Comparison of ENCODE assay signal across 30 cellular contexts in the genomic region with DNA sequence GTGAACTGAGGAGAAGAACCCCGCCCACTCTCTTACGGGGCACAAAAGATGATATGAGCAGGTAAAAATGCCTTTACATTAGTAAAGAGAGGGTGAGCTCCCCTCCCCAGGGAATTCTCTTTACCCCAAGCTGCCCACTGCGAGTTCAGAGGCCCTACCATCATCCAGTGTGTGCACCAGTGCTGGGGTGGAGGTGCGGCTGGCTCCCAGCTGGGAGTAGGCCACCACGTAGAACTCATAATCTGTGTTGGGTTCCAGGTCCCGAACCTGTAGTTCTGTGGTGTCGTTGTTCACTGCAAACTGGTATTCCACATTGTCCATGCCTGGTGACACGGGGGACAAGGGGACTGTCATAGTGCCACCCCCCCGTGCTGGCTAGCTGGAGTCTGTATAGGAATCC. TPM values are rescaled to one million over a fixed set of nuclear protein-coding genes. Genes with fewer than 3 reads are reported as not detected.
"Had no signal": no experiment of that assay in that cellular context is flagged by ENCODE, and none has a peak within 500 bp of the region (broad histone marks: within the 10 kb centered on the region; RNA-seq: fewer than 3 reads in every experiment).

No MANE protein-coding gene starts in this region.

- DNase-seq: natural killer cell; occipital lobe; pancreas; spleen; stimulated activated CD4-positive, alpha-beta T cell treated with anti-CD3 and anti-CD28 coated beads, Interleukin-12 subunit alpha, Interleukin-12 subunit beta, amount 100 ng/mL, for 4 hours; stimulated activated CD4-positive, alpha-beta T cell treated with anti-CD3 and anti-CD28 coated beads, Interleukin-1b, Interleukin-23, amount 100 ng/mL, for 48 hours; stimulated activated CD4-positive, alpha-beta T cell treated with anti-CD3 and anti-CD28 coated beads, Interleukin-4, amount 100 ng/mL, for 1 hour; stimulated activated CD4-positive, alpha-beta T cell treated with anti-CD3 and anti-CD28 coated beads, Interleukin-4, amount 100 ng/mL, for 4 hours; stimulated activated CD8-positive, alpha-beta memory T cell treated with anti-CD3 and anti-CD28 coated beads, Interleukin-4, amount 100 ng/mL, for 48 hours; stimulated activated naive CD4-positive, alpha-beta T cell; stimulated activated naive CD8-positive, alpha-beta T cell treated with anti-CD3 and anti-CD28 coated beads, Interleukin-15, amount 100 ng/mL, for 72 hours; stimulated activated naive CD8-positive, alpha-beta T cell treated with anti-CD3 and anti-CD28 coated beads, Interleukin-15, Interleukin-2, amounts not matched to agents 100 U/mL and 50 U/mL, for 24 hours; substantia nigra; testis; tibial artery; transverse colon; upper lobe of right lung; uterus had no signal

- H3K27ac Mint-ChIP-seq: natural killer cell; nephron; neural progenitor cell; stimulated activated memory B cell treated with anti-CD40 and anti-IgM and Interleukin-4, amounts not matched to agents 10 μg/mL and 1 μg/mL and 100 μg/mL, for 72 hours; stimulated activated naive CD8-positive, alpha-beta T cell treated with anti-CD3 and anti-CD28 coated beads, Interleukin-15, amount 100 ng/mL, for 72 hours; type B pancreatic cell had no signal

- H3K4me3 ChIP-seq: neural progenitor cell, pancreas, prostate gland, skin epidermis, smooth muscle cell, testis, tibial artery, transverse colon, upper lobe of right lung, uterus had no signal

- FAIRE-seq: pancreas had no signal

- H3K36me3 Mint-ChIP-seq: natural killer cell; stimulated activated memory B cell treated with anti-CD40 and anti-IgM and Interleukin-4, amounts not matched to agents 10 μg/mL and 1 μg/mL and 100 μg/mL, for 72 hours had no signal

- ATAC-seq: natural killer cell; pancreas; sciatic nerve; stimulated activated memory B cell treated with anti-CD40 and anti-IgM and Interleukin-4, amounts not matched to agents 10 μg/mL and 1 μg/mL and 100 μg/mL, for 72 hours; stimulated activated naive CD8-positive, alpha-beta T cell treated with anti-CD3 and anti-CD28 coated beads, Interleukin-15, amount 100 ng/mL, for 72 hours; stimulated activated naive CD8-positive, alpha-beta T cell treated with anti-CD3 and anti-CD28 coated beads, Interleukin-15, Interleukin-2, amounts not matched to agents 100 U/mL and 50 U/mL, for 24 hours; upper lobe of right lung had no signal

- H2AFZ ChIP-seq: neural progenitor cell had no signal

- H3K36me3 ChIP-seq: neural progenitor cell, pancreas, prostate gland, right atrium auricular region, spleen, suprapubic skin, tibial artery, transverse colon, upper lobe of right lung, uterus had no signal

- H3K9me3 ChIP-seq: pancreas, prostate gland, right atrium auricular region, spleen, suprapubic skin, testis, tibial artery, transverse colon, upper lobe of right lung, uterus had no signal

- H3K27ac ChIP-seq: neural progenitor cell, pancreas, prostate gland, right atrium auricular region, skin epidermis, spleen, suprapubic skin, testis, tibial artery, transverse colon, upper lobe of right lung, uterus had no signal

- H3K27me3 ChIP-seq: pancreas, right atrium auricular region, testis, uterus had no signal

- H3K4me1 ChIP-seq: neural progenitor cell, pancreas, prostate gland, testis, transverse colon, upper lobe of right lung, uterus had no signal

- H3K9ac ChIP-seq: neural progenitor cell had no signal

- H3K4me3 Mint-ChIP-seq: natural killer cell; nephron; neural progenitor cell; stimulated activated memory B cell treated with anti-CD40 and anti-IgM and Interleukin-4, amounts not matched to agents 10 μg/mL and 1 μg/mL and 100 μg/mL, for 72 hours; type B pancreatic cell had no signal

- H3K4me2 ChIP-seq: smooth muscle cell had no signal

- H3K9me3 Mint-ChIP-seq: natural killer cell; nephron; neural progenitor cell; stimulated activated memory B cell treated with anti-CD40 and anti-IgM and Interleukin-4, amounts not matched to agents 10 μg/mL and 1 μg/mL and 100 μg/mL, for 72 hours; stimulated activated naive CD8-positive, alpha-beta T cell treated with anti-CD3 and anti-CD28 coated beads, Interleukin-15, amount 100 ng/mL, for 72 hours; type B pancreatic cell had no signal

RNA-seq across cellular contexts. Expression of a gene that starts 17.1 kb away (rescaled TPM):
- total RNA-seq: natural killer cell, posterior vena cava, pulmonary artery endothelial cell, right atrium auricular region, sciatic nerve, suprapubic skin, transverse colon, upper lobe of right lung had no signal
- polyA plus RNA-seq: pancreas had no signal
